Comparison of ENCODE assay signal across 17 cellular contexts in genomic region chr6:137247724-137248123, GRCh38.
"Had no signal": no experiment of that assay in that cellular context is flagged by ENCODE, and none has a peak within 500 bp of the region (broad histone marks: within the 10 kb centered on the region; RNA-seq: fewer than 3 reads in every experiment).

No MANE protein-coding gene starts in this region.

- H3K27ac ChIP-seq: esophagus muscularis mucosa, lower lobe of right lung, psoas muscle, right atrium auricular region, suprapubic skin had no signal

- H3K4me1 ChIP-seq: esophagus muscularis mucosa, lower lobe of right lung, psoas muscle, right atrium auricular region had no signal

- DNase-seq: activated CD4-positive, alpha-beta T cell treated with anti-CD3 and anti-CD28 coated beads, Interleukin-2, amount 50 U/mL, for 1 hour; activated CD8-positive, alpha-beta T cell treated with anti-CD3 and anti-CD28 coated beads, Interleukin-2, amount 10 ng/mL, durations not matched to agents 7 days and 5 days; activated gamma-delta T cell; activated naive CD4-positive, alpha-beta T cell treated with anti-CD3 and anti-CD28 coated beads, Interleukin-2, amount 50 U/mL, for 16 hours; activated naive CD8-positive, alpha-beta T cell treated with anti-CD3 and anti-CD28 coated beads, Interleukin-2, amount 50 U/mL, for 24 hours; caudate nucleus; dorsolateral prefrontal cortex; hypothalamus; lower lobe of right lung; psoas muscle; stimulated activated CD4-positive, alpha-beta T cell treated with anti-CD3 and anti-CD28 coated beads, Interleukin-12 subunit alpha, Interleukin-12 subunit beta, amount 100 ng/mL, for 4 hours; stomach; T-helper 2 cell had no signal

- H3K9me3 ChIP-seq: esophagus muscularis mucosa, lower lobe of right lung, psoas muscle, right atrium auricular region, stomach, suprapubic skin, tibial nerve had no signal

- H3K4me3 ChIP-seq: dorsolateral prefrontal cortex, esophagus muscularis mucosa, lower lobe of right lung, psoas muscle, right atrium auricular region, stomach, suprapubic skin, tibial nerve had no signal

- H3K36me3 ChIP-seq: esophagus muscularis mucosa, lower lobe of right lung, right atrium auricular region, stomach, suprapubic skin, tibial nerve had no signal

- H3K27me3 ChIP-seq: esophagus muscularis mucosa, right atrium auricular region, stomach, suprapubic skin, tibial nerve had no signal
